In the genomic region with DNA sequence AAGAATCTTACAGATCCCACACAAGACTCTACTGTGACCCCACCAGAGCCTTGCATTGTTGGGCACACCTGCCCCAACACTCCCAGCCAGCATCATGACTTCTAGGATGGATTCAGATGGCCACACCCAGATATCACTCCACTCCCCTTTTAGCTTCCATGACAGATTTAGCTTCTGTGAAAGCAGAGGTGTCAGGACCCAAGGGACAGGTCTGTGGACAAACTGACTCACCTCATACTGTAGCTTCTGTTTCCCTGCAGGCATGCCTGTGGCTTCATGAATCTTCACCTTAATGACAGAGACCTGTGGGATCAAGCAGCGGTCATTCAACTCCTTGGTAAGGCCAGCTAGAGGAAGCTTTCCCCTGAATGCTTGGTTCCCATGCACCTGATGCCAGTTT, we compare ENCODE assay signal across 18 cellular contexts.
"Had no signal": no experiment of that assay in that cellular context is flagged by ENCODE, and none has a peak within 500 bp of the region (broad histone marks: within the 10 kb centered on the region; RNA-seq: fewer than 3 reads in every experiment).

No MANE protein-coding gene starts in this region.

- DNase-seq: activated gamma-delta T cell; dorsolateral prefrontal cortex; endodermal cell; heart left ventricle; immature natural killer cell; mesenchymal stem cell; nucleus accumbens; SJCRH30; stimulated activated CD4-positive, alpha-beta T cell treated with anti-CD3 and anti-CD28 coated beads, Interleukin-15, amount 100 ng/mL, for 24 hours; stimulated activated CD4-positive, alpha-beta T cell treated with anti-CD3 and anti-CD28 coated beads, Interleukin-4, amount 100 ng/mL, for 1 hour; T-helper 9 cell had no signal

- ATAC-seq: activated CD4-positive, CD25-positive, alpha-beta regulatory T cell treated with anti-CD3 and anti-CD28 coated beads, Interleukin-2, amount 50 U/mL, for 24 hours; heart left ventricle had no signal

- H3K4me3 ChIP-seq: cardiac muscle cell, dorsolateral prefrontal cortex, heart left ventricle, right atrium auricular region, SJCRH30, stomach, thoracic aorta had no signal

- H3K4me3 Mint-ChIP-seq: endodermal cell, immature natural killer cell, nephron had no signal

- H3K27me3 ChIP-seq: cardiac muscle cell, dorsolateral prefrontal cortex, heart left ventricle, right atrium auricular region, SJCRH30, stomach had no signal

- H3K9me3 Mint-ChIP-seq: endodermal cell, immature natural killer cell, nephron had no signal

- H3K27ac ChIP-seq: cardiac muscle cell, dorsolateral prefrontal cortex, heart left ventricle, right atrium auricular region, SJCRH30, thoracic aorta had no signal

- H3K4me1 Mint-ChIP-seq: endodermal cell, immature natural killer cell had no signal

- H3K9me3 ChIP-seq: heart left ventricle, right atrium auricular region, SJCRH30, stomach, thoracic aorta had no signal

- H3K4me1 ChIP-seq: SJCRH30 had no signal

- H3K27me3 Mint-ChIP-seq: progenitor cell of endocrine pancreas had no signal

- H3K27ac Mint-ChIP-seq: endodermal cell, nephron, progenitor cell of endocrine pancreas had no signal
